29 cellular contexts compared by ENCODE assay signal in the genomic region with DNA sequence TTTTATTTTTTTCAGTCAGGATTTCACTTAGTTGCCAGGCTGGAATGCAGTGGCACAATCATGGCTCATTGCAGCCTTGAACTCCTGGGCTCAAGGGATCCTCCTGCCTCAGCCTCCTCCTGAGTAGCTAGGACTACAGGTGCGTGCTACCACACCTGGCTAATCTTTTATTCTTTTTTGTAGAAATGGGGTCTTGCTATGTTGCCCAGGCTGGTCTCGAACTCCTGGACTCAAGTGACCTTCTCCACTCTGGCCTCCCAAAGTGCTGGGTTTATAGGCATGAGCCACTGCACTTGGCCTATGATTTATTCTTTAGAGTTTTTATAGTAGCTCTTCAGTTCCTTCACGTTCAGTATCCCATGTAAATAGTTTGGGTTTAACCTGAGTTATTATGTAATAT. TPM values are rescaled to one million over a fixed set of nuclear protein-coding genes. Genes with fewer than 3 reads are reported as not detected.
"Had no signal": no experiment of that assay in that cellular context is flagged by ENCODE, and none has a peak within 500 bp of the region (broad histone marks: within the 10 kb centered on the region; RNA-seq: fewer than 3 reads in every experiment).

No MANE protein-coding gene starts in this region.

- H3K9ac ChIP-seq: KMS-11, SK-N-SH had no signal

- H3K4me2 ChIP-seq: KMS-11, SK-N-SH had no signal

- DNase-seq: IMR-90; Kasumi-1; MG63; NCI-H1092; NCI-H1105 treated with DMSO at 0.1 percent for 48 hours; NCI-H1417 treated with DMSO at 0.1 percent for 48 hours; NCI-H146; NCI-H1694 treated with DMSO at 0.1 percent for 48 hours; NCI-H1930; NCI-H2081 treated with DMSO at 0.1 percent for 48 hours; NCI-H2171; NCI-H226; NCI-H446; NCI-H510A; NCI-H524 treated with DMSO at 0.1 percent for 48 hours; NCI-H69; NCI-H774; NK-92 treated with Interleukin-12 subunit alpha and Interleukin-12 subunit beta, amount 100 ng/mL, for 24 hours; PC-3; SHP77; SK-N-SH; SW 1271; T-cell had no signal

- ATAC-seq: Panc1, PC-3, T-cell had no signal

- H3K27me3 ChIP-seq: MG63 had no signal

- H3K9me3 ChIP-seq: MG63, SK-N-SH had no signal

- H3K27ac ChIP-seq: HL-60, KMS-11, RWPE1 had no signal

- H3K4me3 ChIP-seq: MG63 had no signal

- H3K9me2 ChIP-seq: SK-N-SH had no signal

RNA-seq across cellular contexts. Expression of gene PAX4, which starts 39.6 kb away (rescaled TPM):
- total RNA-seq: IMR-90, OCI-LY7, PC-3, SK-MEL-5, T-cell had no signal
- polyA plus RNA-seq: IMR-90, SK-N-SH had no signal
